ENCODE assay signal across 1 cellular context in genomic region chr22:42194104-42194851, GRCh38.
TF ChIP-seq lines count a peak whose summit lies in the region.

No MANE protein-coding gene starts in this region.

TF ChIP-seq in GM12878, 131 proteins besides CTCF, POLR2A, EP300 and RAD21:
- no peak for TF ChIP-seq CBFB (IDR thresholded peaks at IDR 0.05; ENCODE audit: low read depth)
- no peak for TF ChIP-seq IRF4 (IDR thresholded peaks at IDR 0.05; ENCODE audit: low read depth, low read length)
- TF ChIP-seq ZBTB33 (IDR thresholded peaks at IDR 0.05), result peak; percentile 72; the same call in 1 of the 2 replicates
